Comparison of ENCODE assay signal across 1 cellular context in the genomic region with DNA sequence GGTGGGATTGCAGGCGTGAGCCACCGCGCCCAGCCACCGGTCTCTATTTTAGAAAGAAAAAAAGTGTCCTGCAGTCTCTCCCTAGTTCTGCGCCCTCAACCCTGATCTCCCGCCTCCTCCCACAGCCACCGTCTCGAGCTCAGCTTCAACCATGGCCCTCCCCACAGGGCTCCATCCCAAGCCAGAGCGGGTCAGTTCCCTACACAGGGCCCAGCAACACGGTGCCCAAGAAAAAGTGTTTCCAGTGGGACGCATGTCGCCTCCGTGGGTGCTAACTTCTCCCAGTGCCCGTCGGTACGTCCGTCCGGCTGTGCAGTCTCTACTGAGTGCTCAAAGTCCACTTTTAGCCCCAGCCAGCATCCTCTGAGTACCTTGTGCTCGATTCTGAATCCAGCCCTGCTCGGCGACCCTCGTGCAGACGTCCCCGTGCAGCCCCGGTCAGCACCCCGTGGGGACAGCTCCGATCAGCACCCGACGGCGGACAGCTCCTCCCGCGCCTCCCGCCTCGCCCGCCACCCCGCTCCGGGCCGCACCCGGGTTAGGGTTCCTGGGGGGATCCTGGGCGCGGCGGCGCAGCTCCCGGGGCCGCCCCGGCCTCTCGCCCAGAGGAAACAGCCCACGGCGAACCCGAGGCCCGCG.
TF ChIP-seq lines count a peak whose summit lies in the region.

No MANE protein-coding gene starts in this region.

TF ChIP-seq in HepG2, 621 proteins besides CTCF, POLR2A, EP300 and RAD21 (continued from another document and continues in another):
- TF ChIP-seq PLSCR1 (CRISPR knock-in tag; IDR thresholded peaks at IDR 0.05; ENCODE audit: borderline replicate concordance) (peak; percentile 95), SMAD1 (CRISPR knock-in tag; IDR thresholded peaks at IDR 0.05; ENCODE audit: borderline replicate concordance, low read depth) (no peak), SRSF4 (IDR thresholded peaks at IDR 0.05; ENCODE audit: low read depth, low read length, poor library complexity, severe bottlenecking) (no peak), ZNF562 (CRISPR knock-in tag; IDR thresholded peaks at IDR 0.05; ENCODE audit: borderline replicate concordance) (peak; percentile 74; the same call in 1 of the 2 replicates), ZSCAN9 (CRISPR knock-in tag; IDR thresholded peaks at IDR 0.05; ENCODE audit: borderline replicate concordance) (peak; percentile 100), ZNF883 (CRISPR knock-in tag; IDR thresholded peaks at IDR 0.05; ENCODE audit: not compliant biosample characterization) (peak; percentile 99), ZNF207 (IDR thresholded peaks at IDR 0.05; ENCODE audit: borderline replicate concordance) (no peak), NR2F1 (CRISPR knock-in tag; IDR thresholded peaks at IDR 0.05) (peak in 1 of 2 experiments; percentile 33; a peak in 1 of 4 replicates), ZNF652 (CRISPR knock-in tag; IDR thresholded peaks at IDR 0.05; ENCODE audit: borderline replicate concordance, low read depth) (peak; percentile 44), ZNF512 (CRISPR knock-in tag; IDR thresholded peaks at IDR 0.05) (no peak), SUZ12 (IDR thresholded peaks at IDR 0.05; ENCODE audit: low read depth, low read length) (no peak), ELF3 (CRISPR knock-in tag; IDR thresholded peaks at IDR 0.05) (peak; percentile 91), KMT2B (CRISPR knock-in tag; IDR thresholded peaks at IDR 0.05) (peak; percentile 92), ZNF720 (CRISPR knock-in tag; IDR thresholded peaks at IDR 0.05) (peak; percentile 98), ZNF274 (CRISPR knock-in tag; IDR thresholded peaks at IDR 0.05) (peak; percentile 99), ZNF33A (CRISPR knock-in tag; IDR thresholded peaks at IDR 0.05; ENCODE audit: borderline replicate concordance) (peak; percentile 84; the same call in 1 of the 2 replicates), TEAD2 (CRISPR knock-in tag; IDR thresholded peaks at IDR 0.05) (peak; percentile 99), ZNF724P (CRISPR knock-in tag; IDR thresholded peaks at IDR 0.05; ENCODE audit: borderline replicate concordance) (peak; percentile 99), ZNF569 (CRISPR knock-in tag; IDR thresholded peaks at IDR 0.05; ENCODE audit: borderline replicate concordance) (0 out of 2 replicates have a peak, but pooled peaks have one; percentile 49), RARG (CRISPR knock-in tag; IDR thresholded peaks at IDR 0.05; ENCODE audit: low read depth) (peak; percentile 81; the same call in 1 of the 2 replicates), RELA (CRISPR knock-in tag; IDR thresholded peaks at IDR 0.05) (peak; percentile 93; the same call in 1 of the 2 replicates), BCL6 (CRISPR knock-in tag; IDR thresholded peaks at IDR 0.05) (peak; percentile 84), MAFG (CRISPR knock-in tag; IDR thresholded peaks at IDR 0.05) (0 out of 2 replicates have a peak, but pooled peaks have one; percentile 44), NR2F2 (IDR thresholded peaks at IDR 0.05; ENCODE audit: borderline replicate concordance, low read depth) (no peak), ZSCAN21 (CRISPR knock-in tag; IDR thresholded peaks at IDR 0.05; ENCODE audit: borderline replicate concordance) (peak; percentile 98), CBX5 (CRISPR knock-in tag; IDR thresholded peaks at IDR 0.05; ENCODE audit: borderline replicate concordance) (peak; percentile 98), GTF3A (CRISPR knock-in tag; conservative IDR thresholded peaks at IDR 0.05) (no peak), ZNF792 (CRISPR knock-in tag; IDR thresholded peaks at IDR 0.05) (peak; percentile 99), ZNF609 (CRISPR knock-in tag; IDR thresholded peaks at IDR 0.05; ENCODE audit: borderline replicate concordance) (peak; percentile 69; the same call in 1 of the 2 replicates)
- TF ChIP-seq, protein P1, sequence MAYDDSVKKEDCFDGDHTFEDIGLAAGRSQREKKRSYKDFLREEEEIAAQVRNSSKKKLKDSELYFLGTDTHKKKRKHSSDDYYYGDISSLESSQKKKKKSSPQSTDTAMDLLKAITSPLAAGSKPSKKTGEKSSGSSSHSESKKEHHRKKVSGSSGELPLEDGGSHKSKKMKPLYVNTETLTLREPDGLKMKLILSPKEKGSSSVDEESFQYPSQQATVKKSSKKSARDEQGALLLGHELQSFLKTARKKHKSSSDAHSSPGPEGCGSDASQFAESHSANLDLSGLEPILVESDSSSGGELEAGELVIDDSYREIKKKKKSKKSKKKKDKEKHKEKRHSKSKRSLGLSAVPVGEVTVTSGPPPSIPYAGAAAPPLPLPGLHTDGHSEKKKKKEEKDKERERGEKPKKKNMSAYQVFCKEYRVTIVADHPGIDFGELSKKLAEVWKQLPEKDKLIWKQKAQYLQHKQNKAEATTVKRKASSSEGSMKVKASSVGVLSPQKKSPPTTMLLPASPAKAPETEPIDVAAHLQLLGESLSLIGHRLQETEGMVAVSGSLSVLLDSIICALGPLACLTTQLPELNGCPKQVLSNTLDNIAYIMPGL (CRISPR knock-in tag; IDR thresholded peaks at IDR 0.05; ENCODE audit: borderline replicate concordance in 1 of 2, low read depth in 1 of 2): peak; percentile 33 to 83; a peak in 2 of 4 replicates
- TF ChIP-seq, protein P2, sequence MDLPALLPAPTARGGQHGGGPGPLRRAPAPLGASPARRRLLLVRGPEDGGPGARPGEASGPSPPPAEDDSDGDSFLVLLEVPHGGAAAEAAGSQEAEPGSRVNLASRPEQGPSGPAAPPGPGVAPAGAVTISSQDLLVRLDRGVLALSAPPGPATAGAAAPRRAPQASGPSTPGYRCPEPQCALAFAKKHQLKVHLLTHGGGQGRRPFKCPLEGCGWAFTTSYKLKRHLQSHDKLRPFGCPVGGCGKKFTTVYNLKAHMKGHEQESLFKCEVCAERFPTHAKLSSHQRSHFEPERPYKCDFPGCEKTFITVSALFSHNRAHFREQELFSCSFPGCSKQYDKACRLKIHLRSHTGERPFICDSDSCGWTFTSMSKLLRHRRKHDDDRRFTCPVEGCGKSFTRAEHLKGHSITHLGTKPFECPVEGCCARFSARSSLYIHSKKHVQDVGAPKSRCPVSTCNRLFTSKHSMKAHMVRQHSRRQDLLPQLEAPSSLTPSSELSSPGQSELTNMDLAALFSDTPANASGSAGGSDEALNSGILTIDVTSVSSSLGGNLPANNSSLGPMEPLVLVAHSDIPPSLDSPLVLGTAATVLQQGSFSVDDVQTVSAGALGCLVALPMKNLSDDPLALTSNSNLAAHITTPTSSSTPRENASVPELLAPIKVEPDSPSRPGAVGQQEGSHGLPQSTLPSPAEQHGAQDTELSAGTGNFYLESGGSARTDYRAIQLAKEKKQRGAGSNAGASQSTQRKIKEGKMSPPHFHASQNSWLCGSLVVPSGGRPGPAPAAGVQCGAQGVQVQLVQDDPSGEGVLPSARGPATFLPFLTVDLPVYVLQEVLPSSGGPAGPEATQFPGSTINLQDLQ (CRISPR knock-in tag; IDR thresholded peaks at IDR 0.05): peak; percentile 93; the same call in 1 of the 2 replicates
- TF ChIP-seq, protein P3, sequence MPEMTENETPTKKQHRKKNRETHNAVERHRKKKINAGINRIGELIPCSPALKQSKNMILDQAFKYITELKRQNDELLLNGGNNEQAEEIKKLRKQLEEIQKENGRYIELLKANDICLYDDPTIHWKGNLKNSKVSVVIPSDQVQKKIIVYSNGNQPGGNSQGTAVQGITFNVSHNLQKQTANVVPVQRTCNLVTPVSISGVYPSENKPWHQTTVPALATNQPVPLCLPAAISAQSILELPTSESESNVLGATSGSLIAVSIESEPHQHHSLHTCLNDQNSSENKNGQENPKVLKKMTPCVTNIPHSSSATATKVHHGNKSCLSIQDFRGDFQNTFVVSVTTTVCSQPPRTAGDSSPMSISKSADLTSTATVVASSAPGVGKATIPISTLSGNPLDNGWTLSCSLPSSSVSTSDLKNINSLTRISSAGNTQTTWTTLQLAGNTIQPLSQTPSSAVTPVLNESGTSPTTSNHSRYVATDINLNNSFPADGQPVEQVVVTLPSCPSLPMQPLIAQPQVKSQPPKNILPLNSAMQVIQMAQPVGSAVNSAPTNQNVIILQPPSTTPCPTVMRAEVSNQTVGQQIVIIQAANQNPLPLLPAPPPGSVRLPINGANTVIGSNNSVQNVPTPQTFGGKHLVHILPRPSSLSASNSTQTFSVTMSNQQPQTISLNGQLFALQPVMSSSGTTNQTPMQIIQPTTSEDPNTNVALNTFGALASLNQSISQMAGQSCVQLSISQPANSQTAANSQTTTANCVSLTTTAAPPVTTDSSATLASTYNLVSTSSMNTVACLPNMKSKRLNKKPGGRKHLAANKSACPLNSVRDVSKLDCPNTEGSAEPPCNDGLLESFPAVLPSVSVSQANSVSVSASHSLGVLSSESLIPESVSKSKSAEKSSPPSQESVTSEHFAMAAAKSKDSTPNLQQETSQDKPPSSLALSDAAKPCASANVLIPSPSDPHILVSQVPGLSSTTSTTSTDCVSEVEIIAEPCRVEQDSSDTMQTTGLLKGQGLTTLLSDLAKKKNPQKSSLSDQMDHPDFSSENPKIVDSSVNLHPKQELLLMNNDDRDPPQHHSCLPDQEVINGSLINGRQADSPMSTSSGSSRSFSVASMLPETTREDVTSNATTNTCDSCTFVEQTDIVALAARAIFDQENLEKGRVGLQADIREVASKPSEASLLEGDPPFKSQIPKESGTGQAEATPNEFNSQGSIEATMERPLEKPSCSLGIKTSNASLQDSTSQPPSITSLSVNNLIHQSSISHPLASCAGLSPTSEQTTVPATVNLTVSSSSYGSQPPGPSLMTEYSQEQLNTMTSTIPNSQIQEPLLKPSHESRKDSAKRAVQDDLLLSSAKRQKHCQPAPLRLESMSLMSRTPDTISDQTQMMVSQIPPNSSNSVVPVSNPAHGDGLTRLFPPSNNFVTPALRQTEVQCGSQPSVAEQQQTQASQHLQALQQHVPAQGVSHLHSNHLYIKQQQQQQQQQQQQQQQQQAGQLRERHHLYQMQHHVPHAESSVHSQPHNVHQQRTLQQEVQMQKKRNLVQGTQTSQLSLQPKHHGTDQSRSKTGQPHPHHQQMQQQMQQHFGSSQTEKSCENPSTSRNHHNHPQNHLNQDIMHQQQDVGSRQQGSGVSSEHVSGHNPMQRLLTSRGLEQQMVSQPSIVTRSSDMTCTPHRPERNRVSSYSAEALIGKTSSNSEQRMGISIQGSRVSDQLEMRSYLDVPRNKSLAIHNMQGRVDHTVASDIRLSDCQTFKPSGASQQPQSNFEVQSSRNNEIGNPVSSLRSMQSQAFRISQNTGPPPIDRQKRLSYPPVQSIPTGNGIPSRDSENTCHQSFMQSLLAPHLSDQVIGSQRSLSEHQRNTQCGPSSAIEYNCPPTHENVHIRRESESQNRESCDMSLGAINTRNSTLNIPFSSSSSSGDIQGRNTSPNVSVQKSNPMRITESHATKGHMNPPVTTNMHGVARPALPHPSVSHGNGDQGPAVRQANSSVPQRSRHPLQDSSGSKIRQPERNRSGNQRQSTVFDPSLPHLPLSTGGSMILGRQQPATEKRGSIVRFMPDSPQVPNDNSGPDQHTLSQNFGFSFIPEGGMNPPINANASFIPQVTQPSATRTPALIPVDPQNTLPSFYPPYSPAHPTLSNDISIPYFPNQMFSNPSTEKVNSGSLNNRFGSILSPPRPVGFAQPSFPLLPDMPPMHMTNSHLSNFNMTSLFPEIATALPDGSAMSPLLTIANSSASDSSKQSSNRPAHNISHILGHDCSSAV (CRISPR knock-in tag; IDR thresholded peaks at IDR 0.05; ENCODE audit: borderline replicate concordance): no peak
- TF ChIP-seq, protein P4, sequence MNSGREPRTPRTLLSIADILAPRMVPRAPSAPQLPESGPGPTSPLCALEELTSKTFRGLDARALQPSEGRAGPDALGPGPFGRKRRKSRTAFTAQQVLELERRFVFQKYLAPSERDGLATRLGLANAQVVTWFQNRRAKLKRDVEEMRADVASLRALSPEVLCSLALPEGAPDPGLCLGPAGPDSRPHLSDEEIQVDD (CRISPR knock-in tag; IDR thresholded peaks at IDR 0.05; ENCODE audit: borderline replicate concordance): peak; percentile 99
